ENCODE assay signal across 24 cellular contexts in genomic region chr10:119443441-119443840, GRCh38.
DNase-seq lines count a peak whose midpoint lies in the region; ATAC-seq, FAIRE-seq and TF ChIP-seq lines count a peak whose summit lies in the region.
"Had no signal": no experiment of that assay in that cellular context is flagged by ENCODE, and none has a peak within 500 bp of the region (broad histone marks: within the 10 kb centered on the region; RNA-seq: fewer than 3 reads in every experiment).

No MANE protein-coding gene starts in this region.

- no peak overlapping the region for H3K27ac ChIP-seq in BLaER1 treated with 17β-estradiol and CSF1 and Interleukin-3, amounts not matched to agents 10 nM and 100 nM
- H3K27ac ChIP-seq in kidney (ENCODE audit: low read depth in 2 of 2, low read length in 2 of 2) (no peak overlapping the region), thoracic aorta (peak overlapping the region; percentile 2 to 12)

- H3K4me2 ChIP-seq in BLaER1 treated with 17β-estradiol and CSF1 and Interleukin-3, amounts not matched to agents 10 nM and 100 nM: peak overlapping the region in 10 of 11 experiments; percentile 58 to 93 (median 84); a peak in 18 of 22 replicates
- no peak overlapping the region for H3K4me2 ChIP-seq in Loucy (ENCODE audit: low read depth, low read length, poor library complexity, severe bottlenecking)

- H3K9ac ChIP-seq in BLaER1 treated with 17β-estradiol and CSF1 and Interleukin-3, amounts not matched to agents 10 nM and 100 nM: no peak overlapping the region; a peak in 1 of 22 replicates
- H3K9ac ChIP-seq in Loucy (ENCODE audit: low read depth, low read length, poor library complexity, severe bottlenecking): peak overlapping the region; percentile 13
- no peak overlapping the region for H3K9ac ChIP-seq in kidney (ENCODE audit: low read length in 2 of 2)

- peaks cover 0 to 31% (median 9%) of the 10 kb centered on the region in 11 experiments; a peak in 12 of 22 replicates for H4K20me1 ChIP-seq in BLaER1 treated with 17β-estradiol and CSF1 and Interleukin-3, amounts not matched to agents 10 nM and 100 nM
- no peaks in the 10 kb centered on the region for H4K20me1 ChIP-seq in Loucy (ENCODE audit: insufficient read depth, low read length, poor library complexity, severe bottlenecking)

- no peaks in the 10 kb centered on the region for H3F3A ChIP-seq in Loucy (ENCODE audit: low read depth)

- peaks cover 0 to 31% (median 0%) of the 10 kb centered on the region in 11 experiments; a peak in 10 of 22 replicates for H3K27me3 ChIP-seq in BLaER1 treated with 17β-estradiol and CSF1 and Interleukin-3, amounts not matched to agents 10 nM and 100 nM
- no peaks in the 10 kb centered on the region for H3K27me3 ChIP-seq in Loucy (ENCODE audit: insufficient read depth, low read length, poor library complexity, severe bottlenecking)
- no peaks in the 10 kb centered on the region for H3K27me3 ChIP-seq in thoracic aorta (replicated peaks; ENCODE audit: insufficient read depth)

- DNase-seq in kidney: peak; percentile 70
- DNase-seq in thoracic aorta (ENCODE audit: low spot score): no peak
- DNase-seq in globus pallidus (ENCODE audit: low spot score): no peak
- DNase-seq in NCI-H748 (lab: John Stamatoyannopoulos, UW; ENCODE audit: unreplicated experiment): no peak
- DNase-seq: Calu3; DMS79 treated with DMSO at 0.1 percent for 48 hours; GF-D8; H7; Kasumi-1; MV-4-11; NCI-H1105 treated with DMSO at 0.1 percent for 48 hours; NCI-H146; NCI-H1930; NCI-H2107; NCI-H446; NCI-H524 treated with DMSO at 0.1 percent for 48 hours; NCI-H82; NK-92 treated with Interleukin-12 subunit alpha and Interleukin-12 subunit beta, amount 100 ng/mL, for 24 hours; PC-3; SHP77 had no signal

- H3K4me3 ChIP-seq in BLaER1 treated with 17β-estradiol and CSF1 and Interleukin-3, amounts not matched to agents 10 nM and 100 nM: no peak overlapping the region
- H3K4me3 ChIP-seq in Loucy (ENCODE audit: low read length, poor library complexity, severe bottlenecking) (no peak overlapping the region), kidney (ENCODE audit: low read length in 2 of 2) (no peak overlapping the region), thoracic aorta (no peak overlapping the region)

- no peak for TF ChIP-seq CTCF in Loucy (conservative IDR thresholded peaks at IDR 0.05; ENCODE audit: low read length)
- TF ChIP-seq CTCF in kidney (IDR thresholded peaks at IDR 0.05; ENCODE audit: borderline replicate concordance, extremely low read depth, insufficient read depth): no peak
- no peak for TF ChIP-seq CTCF in thoracic aorta (IDR thresholded peaks at IDR 0.05)

- no peak for ATAC-seq in thoracic aorta (ENCODE audit: insufficient number of reproducible peaks, low FRiP score, low read depth)
- ATAC-seq in HG02678 (IDR thresholded peaks at IDR 0.05; ENCODE audit: unreplicated experiment): no peak
- ATAC-seq: PC-3 had no signal

- FAIRE-seq in kidney (lab: Jason Lieb, UNC): no peak
- FAIRE-seq: GM19239 had no signal

- no peaks in the 10 kb centered on the region for H3K9me2 ChIP-seq in Loucy (replicated peaks; ENCODE audit: low read depth, low read length)

- no peak overlapping the region for H2AFZ ChIP-seq in Loucy (ENCODE audit: low read length)

- H3K36me3 ChIP-seq in BLaER1 treated with 17β-estradiol and CSF1 and Interleukin-3, amounts not matched to agents 10 nM and 100 nM: no peaks in the 10 kb centered on the region
- H3K36me3 ChIP-seq in Loucy (ENCODE audit: insufficient read depth, low read length) (no peaks in the 10 kb centered on the region), kidney (ENCODE audit: control insufficient read depth in 1 of 2, insufficient read depth in 2 of 2, low read length in 2 of 2) (no peaks in the 10 kb centered on the region), thoracic aorta (peaks cover 37% of the 10 kb centered on the region)

- no peaks in the 10 kb centered on the region for H3K79me2 ChIP-seq in Loucy (ENCODE audit: insufficient read depth, low read length)

- intact Hi-C loops in kidney (cut with DNase I): loop anchor here (10.0 kb wide), 1 partner anchor 239 kb away; the partner anchor contains the start of gene GRK5

- H3K9me3 ChIP-seq in BLaER1 treated with 17β-estradiol and CSF1 and Interleukin-3, amounts not matched to agents 10 nM and 100 nM (replicated peaks in 1 of 11): peaks cover 0 to 13% (median 6%) of the 10 kb centered on the region in 11 experiments; a peak in 9 of 22 replicates
- H3K9me3 ChIP-seq in Loucy (ENCODE audit: insufficient read depth, low read depth, low read length): no peaks in the 10 kb centered on the region
- H3K9me3 ChIP-seq in kidney (ENCODE audit: control insufficient read depth in 1 of 2, low read length in 2 of 2): no peaks in the 10 kb centered on the region
- H3K9me3 ChIP-seq in thoracic aorta: no peaks in the 10 kb centered on the region

- peaks cover 24 to 60% (median 54%) of the 10 kb centered on the region in 10 experiments for H3K4me1 ChIP-seq in BLaER1 treated with 17β-estradiol and CSF1 and Interleukin-3, amounts not matched to agents 10 nM and 100 nM
- H3K4me1 ChIP-seq in Loucy (ENCODE audit: insufficient read depth, low read length, poor library complexity, severe bottlenecking) (peaks cover 30% of the 10 kb centered on the region), kidney (ENCODE audit: control insufficient read depth in 1 of 2, insufficient read depth in 1 of 2, low read depth in 1 of 2, low read length in 2 of 2) (peaks cover 0 to 8% of the 10 kb centered on the region in 2 donors), thoracic aorta (ENCODE audit: control insufficient read depth in 1 of 2, low read depth in 2 of 2) (peaks cover 9 to 34% of the 10 kb centered on the region in 2 donors)

Comparison
In these comparisons a context has a peak if more than half of its experiments do, and no peak if none do; other contexts are left out.
1. H3K27ac ChIP-seq: peak in thoracic aorta (2 of 2); none in BLaER1 treated with 17β-estradiol and CSF1 and Interleukin-3, amounts not matched to agents 10 nM and 100 nM (0 of 11) and kidney (0 of 2).